Comparison of ENCODE assay signal across 1 cellular context in genomic region chr6:112469306-112469705, GRCh38.
TF ChIP-seq lines count a peak whose summit lies in the region.

No MANE protein-coding gene starts in this region.

TF ChIP-seq in SK-N-SH, 30 proteins besides CTCF, POLR2A, EP300 and RAD21 (continued from another document):
- no peak for TF ChIP-seq IRF3 (IDR thresholded peaks at IDR 0.05; ENCODE audit: low read depth, low read length)
- no peak for TF ChIP-seq MXI1 (IDR thresholded peaks at IDR 0.05; ENCODE audit: low read depth, low read length)
- no peak for TF ChIP-seq EZH2phosphoT487 (IDR thresholded peaks at IDR 0.05; ENCODE audit: borderline replicate concordance, low read depth)
- TF ChIP-seq NRF1 (IDR thresholded peaks at IDR 0.05; ENCODE audit: low read depth, low read length): no peak
- TF ChIP-seq, protein P1, sequence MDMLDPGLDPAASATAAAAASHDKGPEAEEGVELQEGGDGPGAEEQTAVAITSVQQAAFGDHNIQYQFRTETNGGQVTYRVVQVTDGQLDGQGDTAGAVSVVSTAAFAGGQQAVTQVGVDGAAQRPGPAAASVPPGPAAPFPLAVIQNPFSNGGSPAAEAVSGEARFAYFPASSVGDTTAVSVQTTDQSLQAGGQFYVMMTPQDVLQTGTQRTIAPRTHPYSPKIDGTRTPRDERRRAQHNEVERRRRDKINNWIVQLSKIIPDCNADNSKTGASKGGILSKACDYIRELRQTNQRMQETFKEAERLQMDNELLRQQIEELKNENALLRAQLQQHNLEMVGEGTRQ (IDR thresholded peaks at IDR 0.05; ENCODE audit: borderline replicate concordance, low read depth, low read length): no peak
- no peak for TF ChIP-seq USF1 (IDR thresholded peaks at IDR 0.05; ENCODE audit: borderline replicate concordance, low read depth)
- TF ChIP-seq FOSL2 (IDR thresholded peaks at IDR 0.05; ENCODE audit: borderline replicate concordance, low read depth): no peak
- TF ChIP-seq, protein P2, sequence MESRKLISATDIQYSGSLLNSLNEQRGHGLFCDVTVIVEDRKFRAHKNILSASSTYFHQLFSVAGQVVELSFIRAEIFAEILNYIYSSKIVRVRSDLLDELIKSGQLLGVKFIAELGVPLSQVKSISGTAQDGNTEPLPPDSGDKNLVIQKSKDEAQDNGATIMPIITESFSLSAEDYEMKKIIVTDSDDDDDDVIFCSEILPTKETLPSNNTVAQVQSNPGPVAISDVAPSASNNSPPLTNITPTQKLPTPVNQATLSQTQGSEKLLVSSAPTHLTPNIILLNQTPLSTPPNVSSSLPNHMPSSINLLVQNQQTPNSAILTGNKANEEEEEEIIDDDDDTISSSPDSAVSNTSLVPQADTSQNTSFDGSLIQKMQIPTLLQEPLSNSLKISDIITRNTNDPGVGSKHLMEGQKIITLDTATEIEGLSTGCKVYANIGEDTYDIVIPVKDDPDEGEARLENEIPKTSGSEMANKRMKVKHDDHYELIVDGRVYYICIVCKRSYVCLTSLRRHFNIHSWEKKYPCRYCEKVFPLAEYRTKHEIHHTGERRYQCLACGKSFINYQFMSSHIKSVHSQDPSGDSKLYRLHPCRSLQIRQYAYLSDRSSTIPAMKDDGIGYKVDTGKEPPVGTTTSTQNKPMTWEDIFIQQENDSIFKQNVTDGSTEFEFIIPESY (IDR thresholded peaks at IDR 0.05; ENCODE audit: borderline replicate concordance, low read depth): no peak
- TF ChIP-seq FOXJ3 (CRISPR knock-in tag; IDR thresholded peaks at IDR 0.05): no peak
- TF ChIP-seq ELF1 (IDR thresholded peaks at IDR 0.05): no peak
- no peak for TF ChIP-seq TEAD4 (IDR thresholded peaks at IDR 0.05; ENCODE audit: borderline replicate concordance, insufficient read depth)
- no peak for TF ChIP-seq TAF1 (IDR thresholded peaks at IDR 0.05; ENCODE audit: borderline replicate concordance, low read depth, low read length)
